Comparison of ENCODE assay signal across 12 cellular contexts in the genomic region with DNA sequence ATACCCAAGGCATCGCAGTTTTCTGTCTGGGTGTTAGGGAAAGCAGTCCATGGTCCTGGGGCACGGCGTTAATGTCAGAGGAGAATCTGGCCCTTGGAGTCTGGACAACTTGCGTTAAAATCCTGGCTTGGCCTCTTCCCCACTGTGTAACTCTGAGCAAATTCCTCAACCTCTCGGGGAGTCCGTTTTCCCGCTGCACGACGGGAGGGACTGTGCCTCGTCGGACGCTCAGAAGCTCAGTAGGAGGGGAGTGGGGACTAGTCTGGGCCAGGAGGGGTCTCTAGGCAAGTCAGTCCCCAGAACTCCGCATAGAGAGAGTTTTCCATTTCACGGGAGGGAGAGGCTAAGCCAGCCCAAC. TPM values are rescaled to one million over a fixed set of nuclear protein-coding genes. Genes with fewer than 3 reads are reported as not detected.
DNase-seq lines count a peak whose midpoint lies in the region; TF ChIP-seq lines count a peak whose summit lies in the region.
"Had no signal": no experiment of that assay in that cellular context is flagged by ENCODE, and none has a peak within 500 bp of the region (broad histone marks: within the 10 kb centered on the region; RNA-seq: fewer than 3 reads in every experiment).

No MANE protein-coding gene starts in this region.

- H3K9me3 ChIP-seq in esophagus muscularis mucosa (no peaks in the 10 kb centered on the region), parathyroid adenoma (ENCODE audit: control insufficient read depth, low read length) (no peaks in the 10 kb centered on the region)

- no peak for TF ChIP-seq EP300 in esophagus muscularis mucosa (IDR thresholded peaks at IDR 0.05)

- H3K36me3 Mint-ChIP-seq in T-helper 2 cell treated with Interferon-gamma antibody and Interleukin-4, amounts not matched to agents 5 μg/mL and 100 μg/mL, for 36 hours (ENCODE audit: low read depth), result no peaks in the 10 kb centered on the region

- peaks cover 71% of the 10 kb centered on the region for H3K27me3 Mint-ChIP-seq in T-helper 2 cell treated with Interferon-gamma antibody and Interleukin-4, amounts not matched to agents 5 μg/mL and 100 μg/mL, for 36 hours (ENCODE audit: low read depth)

- H3K9ac ChIP-seq in parathyroid adenoma, result no peak overlapping the region

- peaks cover 15 to 31% (median 27%) of the 10 kb centered on the region in 4 donors for H3K4me1 ChIP-seq in esophagus muscularis mucosa
- no peaks in the 10 kb centered on the region for H3K4me1 ChIP-seq in parathyroid adenoma

- H3K79me2 ChIP-seq in parathyroid adenoma, result no peaks in the 10 kb centered on the region

- H3K27ac Mint-ChIP-seq in T-helper 2 cell treated with Interferon-gamma antibody and Interleukin-4, amounts not matched to agents 5 μg/mL and 100 μg/mL, for 36 hours, result no peak overlapping the region

- H3K27me3 ChIP-seq in BJ (ENCODE audit: control insufficient read depth, insufficient read depth, low read length), result peaks cover 20% of the 10 kb centered on the region
- H3K27me3 ChIP-seq in esophagus muscularis mucosa, result peaks cover 10 to 99% (median 47%) of the 10 kb centered on the region in 4 donors
- peaks cover 15% of the 10 kb centered on the region for H3K27me3 ChIP-seq in parathyroid adenoma (ENCODE audit: control insufficient read depth, insufficient read depth, low read length)

- intact Hi-C loops in esophagus muscularis mucosa (cut with DNase I), result no loop called here

- H3K36me3 ChIP-seq in BJ (ENCODE audit: control insufficient read depth, insufficient read depth, low read length) (no peaks in the 10 kb centered on the region), esophagus muscularis mucosa (no peaks in the 10 kb centered on the region), parathyroid adenoma (ENCODE audit: control insufficient read depth, insufficient read depth, low read length) (no peaks in the 10 kb centered on the region)

- DNase-seq in BJ (ENCODE audit: low read depth) (no peak), esophagus muscularis mucosa (ENCODE audit: extremely low spot score) (no peak), HT-29 (ENCODE audit: low spot score) (no peak), NCI-H2227 treated with DMSO at 0.1 percent for 48 hours (lab: John Stamatoyannopoulos, UW) (no peak), GM10248 (ENCODE audit: extremely low spot score) (no peak)
- DNase-seq in Jurkat, Clone E6-1 (ENCODE audit: low read depth, low spot score), result no peak
- no peak for DNase-seq in T-helper 2 cell treated with Interferon-gamma antibody and Interleukin-4, amounts not matched to agents 5 μg/mL and 100 μg/mL, for 36 hours (ENCODE audit: low spot score)
- DNase-seq: activated gamma-delta T cell treated with Interleukin-2 at 50 U/mL for 16 hours, NCI-H446 treated with DMSO at 0.1 percent for 48 hours, T-helper 9 cell had no signal

- WGBS in esophagus muscularis mucosa, result 21% methylated on average over 11 of the region's 14 CpGs

- no peak for TF ChIP-seq CTCF in BJ (IDR thresholded peaks at IDR 0.05; ENCODE audit: insufficient read depth, low read depth, low read length)
- TF ChIP-seq CTCF in esophagus muscularis mucosa (IDR thresholded peaks at IDR 0.05), result no peak
- no peak for TF ChIP-seq CTCF in parathyroid adenoma (IDR thresholded peaks at IDR 0.05)
- TF ChIP-seq CTCF in GM10248 (IDR thresholded peaks at IDR 0.05; ENCODE audit: control extremely low read depth, extremely low read depth, low read depth, missing control alignments), result no peak

- POLR2A ChIA-PET in BJ (lab: Charles Lee) (no interaction called here), GM10248 (lab: Yijun Ruan, JAX) (no interaction called here)

- no peak overlapping the region for H2AFZ ChIP-seq in parathyroid adenoma

- no peak for TF ChIP-seq POLR2A in esophagus muscularis mucosa (IDR thresholded peaks at IDR 0.05; ENCODE audit: low read depth)

- H3K4me2 ChIP-seq in parathyroid adenoma (ENCODE audit: low read length), result peak overlapping the region; percentile 51

- CTCF ChIA-PET in BJ (lab: Yijun Ruan, JAX) (interaction anchor here (0.6 kb wide), 1 partner anchor 59 kb away, joined by 4 read pairs; no protein-coding TSS in a partner anchor), GM10248 (lab: Yijun Ruan, JAX) (no interaction called here)

- H3K4me3 ChIP-seq in BJ (ENCODE audit: low read depth, low read length), result peak overlapping the region; percentile 55
- H3K4me3 ChIP-seq in Jurkat, Clone E6-1 (ENCODE audit: low read length), result peak overlapping the region; percentile 61
- peak overlapping the region; percentile 38 to 55 (median 44) for H3K4me3 ChIP-seq in esophagus muscularis mucosa
- peak overlapping the region; percentile 6 for H3K4me3 ChIP-seq in parathyroid adenoma (ENCODE audit: low read depth, low read length)

- H3K27ac ChIP-seq in esophagus muscularis mucosa (replicated peaks in 1 of 4) (no peak overlapping the region), parathyroid adenoma (no peak overlapping the region)

- no peaks in the 10 kb centered on the region for H3K4me1 Mint-ChIP-seq in T-helper 2 cell treated with Interferon-gamma antibody and Interleukin-4, amounts not matched to agents 5 μg/mL and 100 μg/mL, for 36 hours (ENCODE audit: low read depth)

- H3K9me3 Mint-ChIP-seq in T-helper 2 cell treated with Interferon-gamma antibody and Interleukin-4, amounts not matched to agents 5 μg/mL and 100 μg/mL, for 36 hours, result no peaks in the 10 kb centered on the region

- no peak overlapping the region for H3K4me3 Mint-ChIP-seq in T-helper 2 cell treated with Interferon-gamma antibody and Interleukin-4, amounts not matched to agents 5 μg/mL and 100 μg/mL, for 36 hours

RNA-seq across cellular contexts. Expression of a gene that starts 6.6 kb away (rescaled TPM):
- polyA plus RNA-seq in BJ (2011; rRNA removed), result not detected in 2 replicates
- polyA minus RNA-seq in BJ (2011; rRNA and poly(A)+ RNA removed), result not detected in 2 replicates
- polyA plus RNA-seq in Jurkat, Clone E6-1 (2012; ENCODE audit: insufficient read depth, insufficient read length), result not detected
- total RNA-seq in esophagus muscularis mucosa, result not detected
- total RNA-seq in HT-29 (2014; rRNA removed; shearing (Covaris generic)), result 0.31 TPM in 1 of 2 replicates, not detected in the other
- total RNA-seq: myocyte had no signal

RNA-seq across cellular contexts. Expression of a gene that starts 36.1 kb away (rescaled TPM):
- 4.6 and 9.2 TPM in 2 replicates for polyA plus RNA-seq in BJ (2011; rRNA removed)
- polyA minus RNA-seq in BJ (2011; rRNA and poly(A)+ RNA removed), result 4.9 and 5.7 TPM in 2 replicates
- polyA plus RNA-seq in Jurkat, Clone E6-1 (2012; ENCODE audit: insufficient read depth, insufficient read length), result 2.4 TPM
- total RNA-seq in esophagus muscularis mucosa, result not detected
- 19.8 and 22.2 TPM in 2 replicates for total RNA-seq in HT-29 (2014; rRNA removed; shearing (Covaris generic))

RNA-seq across cellular contexts. Expression of a gene that starts 51.0 kb away (rescaled TPM):
- polyA plus RNA-seq in BJ (2011; rRNA removed), result 27.7 and 34.0 TPM in 2 replicates
- polyA minus RNA-seq in BJ (2011; rRNA and poly(A)+ RNA removed), result 8.4 and 15.0 TPM in 2 replicates
- polyA plus RNA-seq in Jurkat, Clone E6-1 (2012; ENCODE audit: insufficient read depth, insufficient read length), result 4.0 TPM
- not detected for total RNA-seq in esophagus muscularis mucosa
- total RNA-seq in HT-29 (2014; rRNA removed; shearing (Covaris generic)), result 67.7 and 74.3 TPM in 2 replicates

Comparison
In these comparisons a context has a peak if more than half of its experiments do, and no peak if none do; other contexts are left out.
1. H3K4me3 ChIP-seq: peak in every context shown above with its lines; median percentile 61 in Jurkat, Clone E6-1; 55 in BJ; 44 in esophagus muscularis mucosa; 6 in parathyroid adenoma.
2. RNA of a gene that starts 36.1 kb away (total RNA-seq): 19.8 to 22.2 TPM in HT-29; not detected in esophagus muscularis mucosa; every median in the first group is over 10 times any median in the second.
3. RNA of a gene that starts 51.0 kb away (total RNA-seq): 67.7 to 74.3 TPM in HT-29; not detected in esophagus muscularis mucosa; every median in the first group is over 10 times any median in the second.